6 cellular contexts compared by ENCODE assay signal in genomic region chr19:50747141-50747540, GRCh38. TPM values are rescaled to one million over a fixed set of nuclear protein-coding genes. Genes with fewer than 3 reads are reported as not detected.
"Had no signal": no experiment of that assay in that cellular context is flagged by ENCODE, and none has a peak within 500 bp of the region (broad histone marks: within the 10 kb centered on the region; RNA-seq: fewer than 3 reads in every experiment).

No MANE protein-coding gene starts in this region.

RNA-seq across cellular contexts. Expression of gene GPR32, which starts 23.1 kb away (rescaled TPM):
- total RNA-seq: HepG2, HT-29, HT1080, IMR-90, K562 had no signal
- polyA plus RNA-seq: HepG2, IgD-negative memory B cell, IMR-90, K562 had no signal

RNA-seq across cellular contexts. Expression of gene CLEC11A, which starts 24.0 kb away (rescaled TPM):
- total RNA-seq: HepG2 had no signal
- polyA plus RNA-seq: HepG2 had no signal

RNA-seq across cellular contexts. Expression of gene SHANK1, which starts 27.5 kb away (rescaled TPM):
- total RNA-seq: HepG2, HT-29 had no signal
- polyA plus RNA-seq: HepG2, IgD-negative memory B cell had no signal

RNA-seq across cellular contexts. Expression of gene ACP4, which starts 43.1 kb away (rescaled TPM):
- total RNA-seq: HepG2, HT-29, HT1080, IMR-90, K562 had no signal
- polyA plus RNA-seq: IgD-negative memory B cell, IMR-90, K562 had no signal
